Comparison of ENCODE assay signal across 28 cellular contexts in genomic region chr5:113236536-113237308, GRCh38.
DNase-seq lines count a peak whose midpoint lies in the region; ATAC-seq, FAIRE-seq and TF ChIP-seq lines count a peak whose summit lies in the region.
"Had no signal": no experiment of that assay in that cellular context is flagged by ENCODE, and none has a peak within 500 bp of the region (broad histone marks: within the 10 kb centered on the region; RNA-seq: fewer than 3 reads in every experiment).

No MANE protein-coding gene starts in this region.

- peaks cover 57% of the 10 kb centered on the region for H3K4me1 Mint-ChIP-seq in glutamatergic neuron (ENCODE audit: low read depth, unreplicated experiment)
- H3K4me1 Mint-ChIP-seq: activated naive CD8-positive, alpha-beta T cell treated with anti-CD3 and anti-CD28 coated beads, Interleukin-2, amount 10 ng/mL, durations not matched to agents 7 days and 5 days had no signal

- H3K27ac ChIP-seq in HUES48 (ENCODE audit: low read depth, low read length): peak overlapping the region; percentile 82
- H3K27ac ChIP-seq in RWPE2 (ENCODE audit: poor library complexity, severe bottlenecking): no peak overlapping the region
- no peak overlapping the region for H3K27ac ChIP-seq in small intestine (ENCODE audit: low read depth in 1 of 2, low read length in 1 of 2)
- H3K27ac ChIP-seq: lower lobe of right lung, neural progenitor cell, upper lobe of left lung had no signal

- no peaks in the 10 kb centered on the region for H3K36me3 Mint-ChIP-seq in glutamatergic neuron (ENCODE audit: unreplicated experiment)
- H3K36me3 Mint-ChIP-seq: activated CD4-positive, alpha-beta memory T cell treated with anti-CD3 and anti-CD28 coated beads for 36 hours; activated naive CD8-positive, alpha-beta T cell treated with anti-CD3 and anti-CD28 coated beads, Interleukin-2, amount 10 ng/mL, durations not matched to agents 7 days and 5 days; neural progenitor cell had no signal

- H3K4me1 ChIP-seq in HUES48 (ENCODE audit: control insufficient read depth, insufficient read depth, low read length): peaks cover 52% of the 10 kb centered on the region
- H3K4me1 ChIP-seq in RWPE2 (ENCODE audit: insufficient read depth, poor library complexity, severe bottlenecking): peaks cover 36% of the 10 kb centered on the region
- no peaks in the 10 kb centered on the region for H3K4me1 ChIP-seq in small intestine (ENCODE audit: control insufficient read depth in 2 of 2, insufficient read depth in 1 of 2, low read depth in 1 of 2, low read length in 1 of 2)
- H3K4me1 ChIP-seq: neural progenitor cell had no signal

- no peaks in the 10 kb centered on the region for H3K36me3 ChIP-seq in HUES48 (ENCODE audit: control insufficient read depth, insufficient read depth, low read length)
- no peaks in the 10 kb centered on the region for H3K36me3 ChIP-seq in RWPE2 (ENCODE audit: low read depth)
- H3K36me3 ChIP-seq in small intestine (ENCODE audit: control insufficient read depth in 2 of 2, insufficient read depth in 2 of 2, low read length in 2 of 2): no peaks in the 10 kb centered on the region
- H3K36me3 ChIP-seq: gastrocnemius medialis, lower lobe of right lung, neural progenitor cell, upper lobe of left lung had no signal

- peak; percentile 57 for ATAC-seq in RWPE2 (ENCODE audit: low read depth)
- ATAC-seq: gastrocnemius medialis, lower lobe of right lung, sciatic nerve had no signal

- H3K9ac ChIP-seq in HUES48 (ENCODE audit: low read depth, low read length): no peak overlapping the region
- H3K9ac ChIP-seq: neural progenitor cell had no signal

- H3K9me3 Mint-ChIP-seq in glutamatergic neuron (ENCODE audit: unreplicated experiment): no peaks in the 10 kb centered on the region
- H3K9me3 Mint-ChIP-seq: activated CD4-positive, alpha-beta memory T cell treated with anti-CD3 and anti-CD28 coated beads for 36 hours; activated naive CD8-positive, alpha-beta T cell treated with anti-CD3 and anti-CD28 coated beads, Interleukin-2, amount 10 ng/mL, durations not matched to agents 7 days and 5 days; neural progenitor cell; stimulated activated naive CD8-positive, alpha-beta T cell treated with anti-CD3 and anti-CD28 coated beads, Interleukin-15, amount 100 ng/mL, for 72 hours had no signal

- WGBS in small intestine, 3 donors: 36 to 70% (median 56%) methylated on average over 10 of the region's 10 CpGs

- peaks cover 4% of the 10 kb centered on the region for H3K27me3 Mint-ChIP-seq in glutamatergic neuron (ENCODE audit: unreplicated experiment)
- H3K27me3 Mint-ChIP-seq: stimulated activated naive CD8-positive, alpha-beta T cell treated with anti-CD3 and anti-CD28 coated beads, Interleukin-15, amount 100 ng/mL, for 72 hours had no signal

- H3K9me3 ChIP-seq in HUES48 (ENCODE audit: control insufficient read depth, insufficient read depth, low read length): no peaks in the 10 kb centered on the region
- H3K9me3 ChIP-seq in RWPE2 (ENCODE audit: severe bottlenecking): no peaks in the 10 kb centered on the region
- no peaks in the 10 kb centered on the region for H3K9me3 ChIP-seq in small intestine (ENCODE audit: control insufficient read depth, low read depth)
- H3K9me3 ChIP-seq: gastrocnemius medialis, lower lobe of right lung, upper lobe of left lung had no signal

- peak overlapping the region; percentile 75 for H3K4me3 Mint-ChIP-seq in glutamatergic neuron (ENCODE audit: unreplicated experiment)
- H3K4me3 Mint-ChIP-seq: activated CD4-positive, alpha-beta memory T cell treated with anti-CD3 and anti-CD28 coated beads for 36 hours; activated naive CD8-positive, alpha-beta T cell treated with anti-CD3 and anti-CD28 coated beads, Interleukin-2, amount 10 ng/mL, durations not matched to agents 7 days and 5 days; neural progenitor cell; stimulated activated naive CD8-positive, alpha-beta T cell treated with anti-CD3 and anti-CD28 coated beads, Interleukin-15, amount 100 ng/mL, for 72 hours had no signal

- peak overlapping the region; percentile 79 for H3K27ac Mint-ChIP-seq in glutamatergic neuron (ENCODE audit: unreplicated experiment)
- H3K27ac Mint-ChIP-seq: activated CD4-positive, alpha-beta memory T cell treated with anti-CD3 and anti-CD28 coated beads for 36 hours; activated naive CD8-positive, alpha-beta T cell treated with anti-CD3 and anti-CD28 coated beads, Interleukin-2, amount 10 ng/mL, durations not matched to agents 7 days and 5 days; neural progenitor cell; stimulated activated naive CD8-positive, alpha-beta T cell treated with anti-CD3 and anti-CD28 coated beads, Interleukin-15, amount 100 ng/mL, for 72 hours had no signal

- no peak for FAIRE-seq in small intestine (lab: Jason Lieb, UNC)
- FAIRE-seq: GM19239 had no signal

- no peaks in the 10 kb centered on the region for H3K27me3 ChIP-seq in HUES48 (ENCODE audit: control insufficient read depth, insufficient read depth, low read length)
- H3K27me3 ChIP-seq in RWPE2 (ENCODE audit: insufficient read depth, poor library complexity, severe bottlenecking): no peaks in the 10 kb centered on the region
- peaks cover 0 to 3% of the 10 kb centered on the region in 2 donors for H3K27me3 ChIP-seq in small intestine (ENCODE audit: control insufficient read depth in 2 of 2, insufficient read depth in 2 of 2, low read length in 2 of 2)
- H3K27me3 ChIP-seq: gastrocnemius medialis, neural progenitor cell, upper lobe of left lung had no signal

- H3K4me3 ChIP-seq in HUES48 (ENCODE audit: low read depth, low read length) (no peak overlapping the region), RWPE2 (ENCODE audit: severe bottlenecking) (no peak overlapping the region), small intestine (ENCODE audit: low read depth in 1 of 2, low read length in 2 of 2) (no peak overlapping the region)
- H3K4me3 ChIP-seq: gastrocnemius medialis, lower lobe of right lung, neural progenitor cell, upper lobe of left lung had no signal

- TF ChIP-seq CTCF in RWPE2 (IDR thresholded peaks at IDR 0.05; ENCODE audit: poor library complexity, severe bottlenecking) (no peak), glutamatergic neuron (IDR thresholded peaks at IDR 0.05; ENCODE audit: partially characterized antibody, unreplicated experiment) (no peak), GM10266 (IDR thresholded peaks at IDR 0.05; ENCODE audit: control insufficient read depth, insufficient read depth, low read depth, missing control alignments) (no peak)

- DNase-seq in RWPE2 (ENCODE audit: low spot score) (no peak), glutamatergic neuron (peak; percentile 17), small intestine (peak; percentile 29), HK-2 (ENCODE audit: unreplicated experiment) (no peak), GM10266 (ENCODE audit: extremely low spot score) (no peak)
- DNase-seq in stimulated activated CD4-positive, alpha-beta T cell treated with anti-CD3 and anti-CD28 coated beads, Interleukin-4, amount 100 ng/mL, for 4 hours: no peak
- DNase-seq in stimulated activated CD4-positive, alpha-beta T cell treated with anti-CD3 and anti-CD28 coated beads, Interleukin-12 subunit alpha, Interleukin-12 subunit beta, amount 100 ng/mL, for 4 hours: no peak
- DNase-seq: activated CD4-positive, alpha-beta memory T cell treated with anti-CD3 and anti-CD28 coated beads for 36 hours; activated CD4-positive, CD25-positive, alpha-beta regulatory T cell; activated CD8-positive, alpha-beta memory T cell treated with anti-CD3 and anti-CD28 coated beads, Interleukin-2, amount 50 U/mL, for 48 hours; activated naive CD8-positive, alpha-beta T cell treated with anti-CD3 and anti-CD28 coated beads, Interleukin-2, amount 10 ng/mL, durations not matched to agents 7 days and 5 days; gastrocnemius medialis; HCEC 1CT; hypothalamus; KG1; lower lobe of right lung; MM.1S; NCI-H146; NCI-H2227 treated with DMSO at 0.1 percent for 48 hours; NCI-H774; stimulated activated CD4-positive, alpha-beta T cell treated with anti-CD3 and anti-CD28 coated beads, Interleukin-15, amount 100 ng/mL, for 24 hours; stimulated activated naive CD8-positive, alpha-beta T cell treated with anti-CD3 and anti-CD28 coated beads, Interleukin-15, amount 100 ng/mL, for 72 hours; SW 1271; upper lobe of left lung had no signal

Comparison
In these comparisons a context has a peak if more than half of its experiments do, and no peak if none do; other contexts are left out.
1. DNase-seq: peak in glutamatergic neuron (single experiment) and small intestine (single experiment); none in RWPE2 (single experiment), HK-2 (single experiment), GM10266 (single experiment), stimulated activated CD4-positive, alpha-beta T cell treated with anti-CD3 and anti-CD28 coated beads, Interleukin-4, amount 100 ng/mL, for 4 hours (0 of 2) and stimulated activated CD4-positive, alpha-beta T cell treated with anti-CD3 and anti-CD28 coated beads, Interleukin-12 subunit alpha, Interleukin-12 subunit beta, amount 100 ng/mL, for 4 hours (single experiment).